8 cellular contexts compared by ENCODE assay signal in the genomic region with DNA sequence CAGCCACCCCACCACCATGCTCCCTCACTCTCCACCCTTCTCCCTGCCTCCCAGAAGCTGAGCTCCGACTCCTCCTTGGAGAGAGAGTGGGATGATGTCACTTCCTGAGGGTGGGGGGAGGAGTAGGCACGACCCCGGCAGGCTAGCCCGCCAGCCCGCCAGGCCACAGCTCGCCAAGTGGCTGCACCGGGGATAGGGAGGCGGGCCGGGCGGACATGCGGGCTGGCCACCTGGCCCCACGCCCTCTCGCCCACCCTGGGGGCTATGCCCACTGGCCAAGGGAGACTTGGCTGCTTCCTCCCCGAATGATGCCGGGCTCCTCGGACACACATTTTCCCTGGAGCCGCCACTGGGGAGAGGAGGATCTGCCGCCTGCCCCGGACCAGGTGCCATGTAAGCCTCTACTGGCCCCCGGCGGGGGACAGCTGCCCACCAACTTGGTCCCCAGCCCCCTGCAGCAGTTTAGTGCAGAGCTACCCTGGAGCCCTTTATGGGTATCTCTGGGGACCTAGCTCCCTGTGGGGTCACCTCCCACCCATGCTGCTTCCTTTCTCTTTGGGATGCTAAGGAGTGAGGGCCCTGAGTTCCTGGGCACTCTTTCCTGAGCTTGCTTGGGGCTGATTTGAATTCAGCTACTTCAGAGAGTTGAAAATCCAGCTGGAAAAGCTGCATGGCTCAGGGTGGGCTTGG. TPM values are rescaled to one million over a fixed set of nuclear protein-coding genes. Genes with fewer than 3 reads are reported as not detected.
DNase-seq lines count a peak whose midpoint lies in the region; ATAC-seq and TF ChIP-seq lines count a peak whose summit lies in the region.

No MANE protein-coding gene starts in this region.

- peak overlapping the region; percentile 43 for H4K5ac ChIP-seq in IMR-90 (ENCODE audit: low read depth, low read length)

- H3K56ac ChIP-seq in IMR-90 (ENCODE audit: extremely low read depth, insufficient read depth, low read length) = peak overlapping the region; percentile 36; the same call in 1 of the 2 replicates

- H3K27me3 ChIP-seq in IMR-90 (ENCODE audit: control insufficient read depth, insufficient read depth, low read length) = peaks cover 19% of the 10 kb centered on the region; the same call in 1 of the 2 replicates
- no peaks in the 10 kb centered on the region for H3K27me3 ChIP-seq in testis

- peak overlapping the region; percentile 82 for H3K9ac ChIP-seq in IMR-90 (ENCODE audit: low read depth, low read length)

- 0 out of 2 replicates have a peak, but pooled peaks have one; percentile 15 for TF ChIP-seq RAD21 in IMR-90 (IDR thresholded peaks at IDR 0.05; ENCODE audit: low read length)

- in situ Hi-C loops in IMR-90 (cut with MboI; ENCODE audit: low sequenced_read_pairs) = no loop called here

- CTCF ChIA-PET in IMR-90 (lab: Yijun Ruan, JAX) = interaction anchor here (0.5 to 2.2 kb wide), 4 partner anchors 15 to 406 kb away, joined by 3 to 9 read pairs (median 3); no protein-coding TSS in a partner anchor

- intact Hi-C loops in IMR-90 (cut with micrococcal nuclease) = no loop called here
- intact Hi-C loops in testis (cut with DNase I; ENCODE audit: low total_unique reads) = no loop called here

- H3K9me3 ChIP-seq in IMR-90 (ENCODE audit: control insufficient read depth, insufficient read depth, low read length) (no peaks in the 10 kb centered on the region), testis (no peaks in the 10 kb centered on the region)

- peak overlapping the region; percentile 74 for H4K91ac ChIP-seq in IMR-90 (ENCODE audit: insufficient read depth, low read depth, low read length)

- H3K18ac ChIP-seq in IMR-90 (ENCODE audit: low read depth, low read length) = no peak overlapping the region

- peak overlapping the region; percentile 67 for H3K14ac ChIP-seq in IMR-90 (replicated peaks; ENCODE audit: low read depth, low read length)

- H3K4me1 ChIP-seq in IMR-90 (ENCODE audit: control insufficient read depth, insufficient read depth, low read length) = peaks cover 12% of the 10 kb centered on the region
- peaks cover 11% of the 10 kb centered on the region for H3K4me1 ChIP-seq in testis

- peak overlapping the region; percentile 76; the same call in 1 of the 2 replicates for H3K23ac ChIP-seq in IMR-90 (ENCODE audit: low read depth, low read length)

- H2BK120ac ChIP-seq in IMR-90 (ENCODE audit: low read depth, low read length) = 0 out of 2 replicates have a peak overlapping the region, but pooled peaks have one; percentile 51

- 0% methylated on average over 9 of the region's 21 CpGs; no CpG with 5 or more reads in 1 of the 2 experiments for WGBS in IMR-90 (ENCODE audit: extremely low coverage in 2 of 2, insufficient read length in 1 of 2), 2 experiments
- WGBS in testis, 2 donors = 48 to 61% methylated on average over 9 to 18 of the region's 21 CpGs

- peak overlapping the region; percentile 98 for H2AFZ ChIP-seq in IMR-90 (replicated peaks; ENCODE audit: low read length, poor library complexity)

- peak overlapping the region; percentile 84; the same call in 1 of the 2 replicates for H2AK5ac ChIP-seq in IMR-90 (ENCODE audit: low read depth, low read length)

- H3K79me1 ChIP-seq in IMR-90 (ENCODE audit: low read depth in 1 of 2, low read length in 2 of 2) = peaks cover 4 to 18% of the 10 kb centered on the region in 2 experiments; a peak in 2 of 4 replicates

- H3K9me1 ChIP-seq in IMR-90 (ENCODE audit: insufficient read depth, low read length) = peaks cover 12% of the 10 kb centered on the region

- peak overlapping the region; percentile 61 for H3K27ac ChIP-seq in IMR-90 (ENCODE audit: insufficient read depth, low read length)
- H3K27ac ChIP-seq in coronary artery = peak overlapping the region in 1 of 2 donors; percentile 67
- H3K27ac ChIP-seq in testis = peak overlapping the region; percentile 39 to 50

- peak overlapping the region; percentile 76 for H3K4ac ChIP-seq in IMR-90 (ENCODE audit: low read depth, low read length)

- dilution Hi-C loops in IMR-90 (cut with HindIII; ENCODE audit: low sequenced_read_pairs, unreplicated experiment) = no loop called here

- no TSS peak for BruUV-seq in IMR-90 (replicated peaks; lab: Mats Ljungman, UMichigan)

- H2BK20ac ChIP-seq in IMR-90 (ENCODE audit: low read depth, low read length) = no peak overlapping the region

- H3K4me2 ChIP-seq in IMR-90 (ENCODE audit: low read depth, low read length) = peak overlapping the region; percentile 84

- H4K8ac ChIP-seq in IMR-90 (ENCODE audit: low read depth in 2 of 2, low read length in 2 of 2) = peak overlapping the region; percentile 81 to 85

- no peak for TF ChIP-seq CTCF in IMR-90 (conservative IDR thresholded peaks at IDR 0.05; ENCODE audit: low read depth, low read length)
- no peak for TF ChIP-seq CTCF in coronary artery (IDR thresholded peaks at IDR 0.05)
- TF ChIP-seq CTCF in testis (IDR thresholded peaks at IDR 0.05) = no peak

- H2AK9ac ChIP-seq in IMR-90 (replicated peaks; ENCODE audit: low read depth, low read length, poor library complexity) = peak overlapping the region; percentile 80

- H3K4me3 ChIP-seq in IMR-90 (ENCODE audit: insufficient read depth, low read depth, low read length) = peak overlapping the region; percentile 53
- H3K4me3 ChIP-seq in coronary artery = peak overlapping the region; percentile 72
- H3K4me3 ChIP-seq in testis = no peak overlapping the region

- POLR2A ChIA-PET in IMR-90 (lab: Charles Lee; ENCODE audit: unreplicated experiment) = no interaction called here

- H3K36me3 ChIP-seq in IMR-90 (ENCODE audit: control insufficient read depth, insufficient read depth, low read length) (peaks cover 5% of the 10 kb centered on the region; the same call in 1 of the 2 replicates), testis (ENCODE audit: low read depth, missing control alignments) (no peaks in the 10 kb centered on the region)

- H2BK5ac ChIP-seq in IMR-90 (ENCODE audit: low read depth, low read length, poor library complexity, severe bottlenecking) = peak overlapping the region; percentile 45

- peak; percentile 74 for DNase-seq in IMR-90
- no peak for DNase-seq in coronary artery (ENCODE audit: low spot score)
- DNase-seq in left lobe of liver (ENCODE audit: low spot score) = no peak
- DNase-seq in testis = no peak
- DNase-seq in NCI-H510A treated with DMSO at 0.1 percent for 48 hours (lab: John Stamatoyannopoulos, UW) = no peak
- DNase-seq in stimulated activated CD4-positive, alpha-beta T cell treated with anti-CD3 and anti-CD28 coated beads, Interleukin-4, amount 100 ng/mL, for 24 hours = no peak
- DNase-seq in stimulated activated CD4-positive, alpha-beta T cell treated with anti-CD3 and anti-CD28 coated beads, Interleukin-15, amount 100 ng/mL, for 24 hours = no peak

- TF ChIP-seq POLR2A in IMR-90 (IDR thresholded peaks at IDR 0.05; ENCODE audit: low read depth, low read length) (0 out of 2 replicates have a peak, but pooled peaks have one; percentile 44), testis (IDR thresholded peaks at IDR 0.05) (no peak)

- ATAC-seq in IMR-90 (ENCODE audit: low read depth) (peak; percentile 98), left lobe of liver (peak; percentile 18), GM21528 (IDR thresholded peaks at IDR 0.05; ENCODE audit: low FRiP score, unreplicated experiment) (no peak)

- H4K20me1 ChIP-seq in IMR-90 (ENCODE audit: insufficient read depth, low read length) = no peaks in the 10 kb centered on the region

- H2BK15ac ChIP-seq in IMR-90 (ENCODE audit: low read depth, low read length) = no peak overlapping the region

TF ChIP-seq in IMR-90, 13 proteins besides CTCF, POLR2A, EP300 and RAD21:
- TF ChIP-seq MAZ (IDR thresholded peaks at IDR 0.05; ENCODE audit: borderline replicate concordance, low read depth, low read length) = peak; percentile 98
- no peak for TF ChIP-seq SMC3 (IDR thresholded peaks at IDR 0.05; ENCODE audit: low read depth, low read length)
TF ChIP-seq in IMR-90: peak in this region for 1.

RNA-seq across cellular contexts. Expression of gene MYRF, which starts 33.7 kb away (rescaled TPM):
- total RNA-seq in IMR-90 (2012; rRNA removed) = 1.6 and 1.7 TPM in 2 replicates
- polyA plus RNA-seq in IMR-90 (2012; rRNA removed) = 10.6 and 10.7 TPM in 2 replicates
- 6.1 and 9.3 TPM in 2 replicates for polyA plus RNA-seq in IMR-90 (2012; cell fraction: cytosol; rRNA removed)
- polyA plus RNA-seq in IMR-90 (2012; cell fraction: nucleus; rRNA removed; ENCODE audit: low replicate concordance) = 31.2 and 47.2 TPM in 2 replicates
- total RNA-seq in left lobe of liver = 15.9 TPM
- 10 to 100 TPM in 1 of 2 donors, 1 to 10 TPM in 1; 9.2 to 10.7 TPM for total RNA-seq in testis
- polyA plus RNA-seq in testis (ENCODE audit: insufficient read depth, low read depth, low replicate concordance) = 15.2 TPM

RNA-seq across cellular contexts. Expression of gene DAGLA, which starts 38.6 kb away (rescaled TPM):
- total RNA-seq in IMR-90 (2012; rRNA removed) = 0.83 and 0.90 TPM in 2 replicates
- 3.8 and 4.6 TPM in 2 replicates for polyA plus RNA-seq in IMR-90 (2012; rRNA removed)
- polyA plus RNA-seq in IMR-90 (2012; cell fraction: cytosol; rRNA removed) = 2.1 and 4.0 TPM in 2 replicates
- 5.5 and 17.2 TPM in 2 replicates for polyA plus RNA-seq in IMR-90 (2012; cell fraction: nucleus; rRNA removed; ENCODE audit: low replicate concordance)
- 0.35 TPM for total RNA-seq in left lobe of liver
- total RNA-seq in testis = 1 to 10 TPM; 7.1 to 8.3 TPM
- polyA plus RNA-seq in testis (ENCODE audit: insufficient read depth, low read depth, low replicate concordance) = 5.1 TPM

Comparison
In these comparisons a context has a peak if more than half of its experiments do, and no peak if none do; other contexts are left out.
1. H3K4me3 ChIP-seq: peak in IMR-90 (single experiment) and coronary artery (single experiment); none in testis (0 of 2).